11 cellular contexts compared by ENCODE assay signal in the genomic region with DNA sequence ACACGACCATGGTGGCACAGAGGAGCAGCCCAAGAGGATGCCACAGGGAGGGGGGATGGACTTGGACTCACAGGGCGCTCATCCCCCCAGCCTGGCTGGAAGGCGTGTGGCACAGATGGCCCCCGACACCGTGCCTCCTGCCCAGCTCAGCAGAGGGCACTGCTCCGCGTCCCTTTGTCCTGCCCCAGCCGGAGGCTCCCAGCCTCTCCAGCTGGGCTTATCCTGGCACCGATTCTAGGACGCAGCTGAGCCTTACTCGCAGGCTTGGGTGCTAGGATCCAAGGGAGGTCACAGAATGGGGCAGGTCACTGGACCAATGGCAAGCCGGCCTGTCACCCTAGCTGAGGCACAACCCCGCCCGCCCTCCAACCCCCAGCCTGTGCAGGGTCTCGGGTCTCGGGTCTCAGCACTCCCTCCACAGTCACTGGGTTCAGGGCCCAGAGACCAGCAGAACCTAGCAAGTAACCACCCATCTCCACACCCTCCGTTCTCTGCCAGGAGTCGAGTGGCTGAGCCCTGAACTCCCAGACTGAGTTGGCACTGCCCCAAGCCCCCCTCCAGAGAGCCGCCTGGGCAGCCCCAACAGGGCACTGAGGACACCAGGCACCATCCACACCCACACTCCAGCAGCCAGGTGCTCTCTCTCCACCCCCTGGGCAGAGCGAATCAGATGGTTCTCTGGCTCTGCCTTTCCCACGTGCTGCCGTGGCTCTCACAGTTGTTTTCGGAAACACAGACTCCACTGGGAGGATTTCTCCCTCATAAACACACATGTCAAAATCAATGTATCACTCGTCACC. TPM values are rescaled to one million over a fixed set of nuclear protein-coding genes. Genes with fewer than 3 reads are reported as not detected.
DNase-seq lines count a peak whose midpoint lies in the region; ATAC-seq and TF ChIP-seq lines count a peak whose summit lies in the region.
"Had no signal": no experiment of that assay in that cellular context is flagged by ENCODE, and none has a peak within 500 bp of the region (broad histone marks: within the 10 kb centered on the region; RNA-seq: fewer than 3 reads in every experiment).

No MANE protein-coding gene starts in this region.

- no peaks in the 10 kb centered on the region for H3K27me3 ChIP-seq in psoas muscle (ENCODE audit: insufficient read depth in 3 of 3, low read length in 2 of 3)
- H3K27me3 ChIP-seq: SJSA1 had no signal

- H3K4me3 ChIP-seq in psoas muscle = no peak overlapping the region
- H3K4me3 ChIP-seq: SJSA1 had no signal

- WGBS in psoas muscle, 3 donors = 42 to 53% (median 52%) methylated on average over 21 to 24 of the region's 24 CpGs

- ATAC-seq in Right ventricle myocardium superior (ENCODE audit: poor library complexity) (peak; percentile 76), psoas muscle (peak; percentile 20 to 74 (median 60)), GM21367 (IDR thresholded peaks at IDR 0.05; ENCODE audit: unreplicated experiment) (no peak), HG03135 (IDR thresholded peaks at IDR 0.05; ENCODE audit: unreplicated experiment) (no peak)

- DNase-seq in DMS79 treated with DMSO at 0.1 percent for 48 hours (lab: John Stamatoyannopoulos, UW) = peak; percentile 43
- peak; percentile 72 for DNase-seq in NCI-H345 (lab: John Stamatoyannopoulos, UW)
- DNase-seq in Right ventricle myocardium superior = peak; percentile 71
- DNase-seq in psoas muscle = peak in 1 of 2 donors; percentile 75
- DNase-seq in effector CD4-positive, alpha-beta T cell = no peak
- no peak for DNase-seq in HT-29 (ENCODE audit: low spot score)
- DNase-seq: activated CD4-positive, alpha-beta T cell treated with anti-CD3 and anti-CD28 coated beads for 4 hours; effector memory CD4-positive, alpha-beta T cell had no signal

- H3K36me3 ChIP-seq in psoas muscle (ENCODE audit: insufficient read depth in 1 of 2, low read depth in 1 of 2) = peaks cover 0 to 58% of the 10 kb centered on the region in 2 donors

- H3K4me1 ChIP-seq in psoas muscle = no peaks in the 10 kb centered on the region
- H3K4me1 ChIP-seq: SJSA1 had no signal

- TF ChIP-seq CTCF in psoas muscle (IDR thresholded peaks at IDR 0.05) = no peak

- no peaks in the 10 kb centered on the region for H3K9me3 ChIP-seq in psoas muscle
- H3K9me3 ChIP-seq: SJSA1 had no signal

- intact Hi-C loops in Right ventricle myocardium superior (cut with DNase I) = no loop called here
- intact Hi-C loops in psoas muscle (cut with DNase I) = loop anchor here in 1 of 2 donors (5.0 to 10.0 kb wide), 2 partner anchors 48 to 49 kb away; no protein-coding TSS in a partner anchor

- H3K27ac ChIP-seq in psoas muscle = no peak overlapping the region
- H3K27ac ChIP-seq: SJSA1 had no signal

RNA-seq across cellular contexts. Expression of a gene that starts 13.8 kb away (rescaled TPM):
- total RNA-seq in Right ventricle myocardium superior (4.5 TPM), psoas muscle (10 to 100 TPM in 3 of 4 donors, 1 to 10 TPM in 1; 4.8 to 16.4 (median 10.8) TPM)
- polyA plus RNA-seq in psoas muscle = 10 to 100 TPM; 10.9 to 40.2 (median 26.4) TPM
- total RNA-seq in HT-29 (2014; rRNA removed; shearing (Covaris generic)) = 23.2 and 31.9 TPM in 2 replicates

RNA-seq across cellular contexts. Expression of a gene that starts 27.5 kb away (rescaled TPM):
- total RNA-seq in Right ventricle myocardium superior (56.6 TPM), psoas muscle (100 to 1,000 TPM in 1 of 4 donors, 10 to 100 TPM in 3; 69.1 to 105 (median 88.0) TPM)
- 10 to 100 TPM; 37.3 to 74.8 (median 55.0) TPM for polyA plus RNA-seq in psoas muscle
- 15.3 and 17.1 TPM in 2 replicates for total RNA-seq in HT-29 (2014; rRNA removed; shearing (Covaris generic))

RNA-seq across cellular contexts. Expression of a gene that starts 59.9 kb away (rescaled TPM):
- total RNA-seq in Right ventricle myocardium superior = not detected
- total RNA-seq in psoas muscle = not detected
- under 1 TPM in 2 of 3 donors, not detected in 1; 0.03 to 0.04 TPM for polyA plus RNA-seq in psoas muscle
- total RNA-seq in HT-29 (2014; rRNA removed; shearing (Covaris generic)) = not detected in 2 replicates
- total RNA-seq: SJSA1 had no signal

Comparison
In these comparisons a context has a peak if more than half of its experiments do, and no peak if none do; other contexts are left out.
1. DNase-seq: peak in DMS79 treated with DMSO at 0.1 percent for 48 hours (single experiment), NCI-H345 (single experiment) and Right ventricle myocardium superior (single experiment); none in effector CD4-positive, alpha-beta T cell (single experiment) and HT-29 (single experiment).
2. ATAC-seq: peak in Right ventricle myocardium superior (single experiment) and psoas muscle (4 of 4); none in GM21367 (single experiment) and HG03135 (single experiment).